ENCODE assay signal across 13 cellular contexts in the genomic region with DNA sequence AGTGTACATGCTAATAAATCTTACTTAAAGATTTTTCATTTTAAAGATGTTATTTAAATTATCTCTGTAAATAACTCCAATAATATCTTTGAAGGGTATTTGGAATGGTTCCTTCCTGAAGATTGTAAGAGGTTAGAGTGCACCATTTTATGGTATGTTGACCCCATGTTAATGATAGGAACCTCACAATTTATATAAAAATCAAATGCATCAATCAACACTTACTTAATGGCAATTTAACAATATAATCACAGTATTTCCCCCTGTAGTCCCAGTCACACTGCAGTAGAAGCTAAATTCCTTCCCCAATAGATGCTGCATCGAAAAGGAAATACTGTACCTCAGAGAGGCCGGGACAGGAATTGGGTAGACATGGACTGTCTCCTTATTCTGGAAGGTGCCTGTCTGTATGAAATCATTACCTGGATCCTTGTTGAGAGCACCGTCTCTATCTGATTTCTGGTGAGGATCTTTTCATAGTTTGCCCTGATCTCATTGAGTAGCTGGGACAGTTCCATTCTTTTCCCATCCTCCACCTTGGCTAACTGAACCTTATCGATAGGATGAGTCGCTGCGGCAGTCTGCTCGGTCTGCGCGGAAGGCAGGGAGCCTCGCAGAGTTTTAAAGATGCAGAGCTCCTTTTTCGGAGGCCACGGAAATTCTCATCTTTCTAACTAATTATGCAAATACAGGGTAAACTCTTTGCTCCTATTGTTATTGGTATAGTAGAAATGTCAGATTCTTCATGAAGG. TPM values are rescaled to one million over a fixed set of nuclear protein-coding genes. Genes with fewer than 3 reads are reported as not detected.
DNase-seq lines count a peak whose midpoint lies in the region; ATAC-seq, FAIRE-seq and TF ChIP-seq lines count a peak whose summit lies in the region.
"Had no signal": no experiment of that assay in that cellular context is flagged by ENCODE, and none has a peak within 500 bp of the region (broad histone marks: within the 10 kb centered on the region; RNA-seq: fewer than 3 reads in every experiment).

A gene (minus strand): TSS at position 596 of the 752 bp plus-strand sequence. CDS start 78 bp downstream, at position 518.

- peak within 1 kb of the TSS; percentile 41 for H3K4me2 ChIP-seq in HepG2 (ENCODE audit: low read depth, low read length)
- no peak within 1 kb of the TSS for H3K4me2 ChIP-seq in PC-3 (ENCODE audit: low read length)
- H3K4me2 ChIP-seq: PC-9 had no signal

- POLR2A ChIA-PET in HepG2 (lab: Yijun Ruan, JAX) = interaction anchor here (1.4 kb wide), 1 partner anchor 16 kb away, joined by 3 read pairs; no protein-coding TSS in a partner anchor
- POLR2A ChIA-PET in PC-3 (lab: Charles Lee; ENCODE audit: unreplicated experiment) = no interaction called here

- H2AFZ ChIP-seq in HepG2 (ENCODE audit: low read length) = no peak within 1 kb of the TSS
- H2AFZ ChIP-seq in PC-3 (ENCODE audit: low read length) = no peak within 1 kb of the TSS
- H2AFZ ChIP-seq: PC-9 had no signal

- H3K79me2 ChIP-seq in HepG2 (ENCODE audit: insufficient read depth, low read length) (no peaks in the 10 kb centered on the region), PC-3 (ENCODE audit: low read length) (no peaks in the 10 kb centered on the region)

- DNase-seq in NCI-H510A treated with DMSO at 0.1 percent for 48 hours (lab: John Stamatoyannopoulos, UW) (peak; percentile 4), NCI-H510A (lab: John Stamatoyannopoulos, UW) (no peak), HepG2 (ENCODE audit: low spot score) (no peak), H54 (ENCODE audit: insufficient read length, low spot score) (no peak), PC-3 (no peak)
- DNase-seq: PC-9 had no signal

- peaks cover 4 to 20% of the 10 kb centered on the region in 2 experiments; a peak in 4 of 5 replicates for H3K27me3 ChIP-seq in HepG2 (ENCODE audit: control insufficient read depth in 1 of 2, insufficient read depth in 2 of 2, low read length in 2 of 2)
- peaks cover 4% of the 10 kb centered on the region; the same call in 1 of the 2 replicates for H3K27me3 ChIP-seq in PC-3 (ENCODE audit: low read length)

- WGBS in HepG2 (ENCODE audit: low lambda C conversion rate) = 3% methylated on average over 12 of the region's 12 CpGs

- H3K27ac ChIP-seq in HepG2 (ENCODE audit: extremely low read length, insufficient read depth, low read length) (no peak within 1 kb of the TSS), skin epidermis (no peak within 1 kb of the TSS), PC-3 (ENCODE audit: low read length) (no peak within 1 kb of the TSS)
- H3K27ac ChIP-seq: PC-9 had no signal

- in situ Hi-C loops in HepG2 (cut with HindIII; ENCODE audit: extremely low pct_ligation_motif_present, low pct_unique_long_range_greater_than_20kb) = no loop called here

- BruUV-seq in HepG2 (replicated peaks; lab: Mats Ljungman, UMichigan) (no TSS peak), PC-3 (replicated peaks; lab: Mats Ljungman, UMichigan) (no TSS peak)

- no peaks in the 10 kb centered on the region for H4K20me1 ChIP-seq in HepG2 (ENCODE audit: insufficient read depth, low read length)
- H4K20me1 ChIP-seq in PC-3 (ENCODE audit: low read length) = no peaks in the 10 kb centered on the region

- no peaks in the 10 kb centered on the region for H3K9me3 ChIP-seq in HepG2 (ENCODE audit: low read length)
- H3K9me3 ChIP-seq in PC-3 (ENCODE audit: low read length) = no peaks in the 10 kb centered on the region

- peaks cover 19% of the 10 kb centered on the region for H3K4me1 Mint-ChIP-seq in brain

- H3K9ac ChIP-seq in HepG2 (ENCODE audit: insufficient read depth, low read depth, low read length) = no peak within 1 kb of the TSS
- no peak within 1 kb of the TSS for H3K9ac ChIP-seq in PC-3 (ENCODE audit: low read length)

- no peak for TF ChIP-seq RAD21 in HepG2 (CRISPR knock-in tag; IDR thresholded peaks at IDR 0.05)

- CTCF ChIA-PET in HepG2 (lab: Yijun Ruan, JAX; ENCODE audit: low intra/inter-chr PET ratio, low total read pairs) = no interaction called here
- CTCF ChIA-PET in PC-3 (lab: Charles Lee) = interaction anchor here (0.6 kb wide), 1 partner anchor 54 kb away, joined by 3 read pairs; no protein-coding TSS in a partner anchor

- TF ChIP-seq EP300 in HepG2 (IDR thresholded peaks at IDR 0.05; ENCODE audit: low read depth in 2 of 2, low read length in 2 of 2) (no peak), HepG2 (CRISPR knock-in tag; IDR thresholded peaks at IDR 0.05; ENCODE audit: borderline replicate concordance) (no peak)

- FAIRE-seq in HepG2 (lab: Jason Lieb, UNC) (no peak), H54 (lab: Jason Lieb, UNC) (no peak)
- FAIRE-seq: colon had no signal

- H3K27me3 Mint-ChIP-seq in brain = peaks cover 34% of the 10 kb centered on the region

- no peak within 1 kb of the TSS for H3K4me3 ChIP-seq in HepG2 (replicated peaks in 1 of 3; ENCODE audit: insufficient read depth in 1 of 3, low read depth in 2 of 3, low read length in 3 of 3)
- peak within 1 kb of the TSS in 4 of 7 experiments; percentile 1 to 14 (median 4) for H3K4me3 ChIP-seq in skin epidermis
- H3K4me3 ChIP-seq in PC-3 (ENCODE audit: low read length) = no peak within 1 kb of the TSS
- H3K4me3 ChIP-seq: lung, PC-9 had no signal

- H3F3A ChIP-seq in PC-3 (ENCODE audit: low read length, unreplicated experiment) = no peaks in the 10 kb centered on the region

- H3K36me3 Mint-ChIP-seq in brain = no peaks in the 10 kb centered on the region

- TF ChIP-seq POLR2A in HepG2 (IDR thresholded peaks at IDR 0.05; ENCODE audit: insufficient read depth in 1 of 2, low read depth in 2 of 2, low read length in 2 of 2) (no peak), H54 (IDR thresholded peaks at IDR 0.05; ENCODE audit: low read depth, low read length) (no peak)

- H3K27ac Mint-ChIP-seq in brain = peak within 1 kb of the TSS in 4 of 5 experiments; percentile 39 to 87 (median 64)

- H3K9me3 Mint-ChIP-seq in brain = peaks cover 0 to 3% (median 0%) of the 10 kb centered on the region in 5 experiments

- intact Hi-C loops in HepG2 (cut with micrococcal nuclease; ENCODE audit: unreplicated experiment) = no loop called here
- intact Hi-C loops in PC-3 (cut with micrococcal nuclease) = no loop called here

- H3K36me3 ChIP-seq in HepG2 (replicated peaks in 1 of 2; ENCODE audit: control insufficient read depth in 1 of 2, insufficient read depth in 2 of 2, low read length in 2 of 2) (no peaks in the 10 kb centered on the region), PC-3 (ENCODE audit: low read depth, low read length) (no peaks in the 10 kb centered on the region)

- ATAC-seq in HepG2 (no peak), PC-3 (no peak), GM19351 (IDR thresholded peaks at IDR 0.05; ENCODE audit: unreplicated experiment) (no peak)
- ATAC-seq: activated CD4-positive, CD25-positive, alpha-beta regulatory T cell treated with anti-CD3 and anti-CD28 coated beads, Interleukin-2, amount 50 U/mL, for 24 hours had no signal

- TF ChIP-seq CTCF in brain (conservative IDR thresholded peaks at IDR 0.05) (no peak), HepG2 (CRISPR knock-in tag; IDR thresholded peaks at IDR 0.05) (no peak), PC-3 (conservative IDR thresholded peaks at IDR 0.05; ENCODE audit: low read depth, low read length) (no peak)

- no peaks in the 10 kb centered on the region for H3K9me2 ChIP-seq in PC-3 (replicated peaks; ENCODE audit: low read length)

- H3K4me3 Mint-ChIP-seq in brain = peak within 1 kb of the TSS; percentile 80 to 84 (median 82)

- H3K4me1 ChIP-seq in HepG2 (ENCODE audit: insufficient read depth, low read length) (peaks cover 16% of the 10 kb centered on the region), PC-3 (ENCODE audit: insufficient read depth, low read length) (no peaks in the 10 kb centered on the region)

TF ChIP-seq in HepG2, 621 proteins besides CTCF, POLR2A, EP300 and RAD21 (continues in another document):
- TF ChIP-seq, protein P1, sequence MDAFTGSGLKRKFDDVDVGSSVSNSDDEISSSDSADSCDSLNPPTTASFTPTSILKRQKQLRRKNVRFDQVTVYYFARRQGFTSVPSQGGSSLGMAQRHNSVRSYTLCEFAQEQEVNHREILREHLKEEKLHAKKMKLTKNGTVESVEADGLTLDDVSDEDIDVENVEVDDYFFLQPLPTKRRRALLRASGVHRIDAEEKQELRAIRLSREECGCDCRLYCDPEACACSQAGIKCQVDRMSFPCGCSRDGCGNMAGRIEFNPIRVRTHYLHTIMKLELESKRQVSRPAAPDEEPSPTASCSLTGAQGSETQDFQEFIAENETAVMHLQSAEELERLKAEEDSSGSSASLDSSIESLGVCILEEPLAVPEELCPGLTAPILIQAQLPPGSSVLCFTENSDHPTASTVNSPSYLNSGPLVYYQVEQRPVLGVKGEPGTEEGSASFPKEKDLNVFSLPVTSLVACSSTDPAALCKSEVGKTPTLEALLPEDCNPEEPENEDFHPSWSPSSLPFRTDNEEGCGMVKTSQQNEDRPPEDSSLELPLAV (CRISPR knock-in tag; conservative IDR thresholded peaks at IDR 0.05; ENCODE audit: low read depth) = no peak

RNA-seq across cellular contexts. Expression of the gene that starts here (rescaled TPM):
- 1.4 TPM for polyA plus RNA-seq in brain (ENCODE audit: insufficient read depth, low read depth, low replicate concordance)
- total RNA-seq in HepG2 (2016; rRNA removed; fragmentation: Illumina TruSeq; extraction: Trizol) = not detected in 2 replicates
- total RNA-seq in HepG2 (2016; cell fraction: cytosol; rRNA removed; fragmentation: Illumina TruSeq; extraction: Trizol; ENCODE audit: low read depth) = not detected in 2 replicates
- not detected in 2 replicates for total RNA-seq in HepG2 (2016; cell fraction: insoluble cytoplasmic fraction; rRNA removed; fragmentation: Illumina TruSeq; extraction: Trizol)
- total RNA-seq in HepG2 (2016; cell fraction: membrane; rRNA removed; fragmentation: Illumina TruSeq; extraction: Trizol) = not detected in 2 replicates
- not detected in 2 replicates for total RNA-seq in HepG2 (2016; cell fraction: nucleus; rRNA removed; fragmentation: Illumina TruSeq; extraction: Trizol)
- polyA plus RNA-seq in HepG2 (2011; rRNA removed) = not detected in 2 replicates
- not detected in 2 replicates for polyA plus RNA-seq in HepG2 (2011; cell fraction: cytosol; rRNA removed)
- not detected in 2 replicates for polyA plus RNA-seq in HepG2 (2011; cell fraction: nucleus; rRNA removed)
- polyA plus RNA-seq in HepG2 (2012) = not detected in 2 replicates
- not detected in 2 replicates for polyA plus RNA-seq in HepG2 (2016; cell fraction: cytosol; fragmentation: Illumina TruSeq; extraction: Trizol; ENCODE audit: low read depth)
- polyA plus RNA-seq in HepG2 (2016; cell fraction: insoluble cytoplasmic fraction; fragmentation: Illumina TruSeq; extraction: Trizol; ENCODE audit: low read depth) = not detected in 2 replicates
- not detected in 2 replicates for polyA plus RNA-seq in HepG2 (2016; cell fraction: membrane; fragmentation: Illumina TruSeq; extraction: Trizol; ENCODE audit: low read depth)
- polyA plus RNA-seq in HepG2 (2016; cell fraction: nucleus; fragmentation: Illumina TruSeq; extraction: Trizol; ENCODE audit: insufficient read depth, low read depth) = not detected in 2 replicates
- polyA minus RNA-seq in HepG2 (2011; rRNA and poly(A)+ RNA removed; ENCODE audit: low replicate concordance) = not detected in 2 replicates
- not detected in 2 replicates for polyA minus RNA-seq in HepG2 (2011; cell fraction: cytosol; rRNA and poly(A)+ RNA removed)
- polyA minus RNA-seq in HepG2 (2011; cell fraction: nucleus; rRNA and poly(A)+ RNA removed) = not detected in 2 replicates
- total RNA-seq in PC-3 (2014; rRNA removed) = not detected in 2 replicates
- total RNA-seq: A172, PC-9 had no signal

Comparison
In these comparisons a context has a peak if more than half of its experiments do, and no peak if none do; other contexts are left out.
1. H3K4me3 ChIP-seq: peak in skin epidermis (4 of 7); none in HepG2 (0 of 3) and PC-3 (single experiment).